Comparison of ENCODE assay signal across 7 cellular contexts in genomic region chr19:11363881-11364280, GRCh38.
"Had no signal": no experiment of that assay in that cellular context is flagged by ENCODE, and none has a peak within 500 bp of the region (broad histone marks: within the 10 kb centered on the region; RNA-seq: fewer than 3 reads in every experiment).

No MANE protein-coding gene starts in this region.

- H3K4me3 Mint-ChIP-seq: GM23338, H9, HFFc6 had no signal

- H3K36me3 ChIP-seq: HAP-1 had no signal

- H3K9me3 Mint-ChIP-seq: GM23338, H9, HFFc6 had no signal

- DNase-seq: GM23248, GOT3, H9, HCEC 1CT, HFFc6 had no signal

- H2AFZ ChIP-seq: GM23248, GM23338 had no signal

- H3K27ac ChIP-seq: GM23248 had no signal

- H3K4me2 ChIP-seq: GM23338 had no signal

- H3K9me3 ChIP-seq: HAP-1 had no signal

- H3K4me3 ChIP-seq: GM23248, GM23338, HAP-1 had no signal

- H3K27ac Mint-ChIP-seq: GM23338, HFFc6 had no signal

- H3K4me1 ChIP-seq: HAP-1 had no signal
